ENCODE assay signal across 18 cellular contexts in genomic region chr7:115672024-115672423, GRCh38.
"Had no signal": no experiment of that assay in that cellular context is flagged by ENCODE, and none has a peak within 500 bp of the region (broad histone marks: within the 10 kb centered on the region; RNA-seq: fewer than 3 reads in every experiment).

No MANE protein-coding gene starts in this region.

- H3K9me3 Mint-ChIP-seq: activated naive CD8-positive, alpha-beta T cell treated with anti-CD3 and anti-CD28 coated beads for 36 hours; natural killer cell treated with Interleukin-12 subunit alpha and Interleukin-12 subunit beta and Interleukin-15 and Interleukin-18, amount 100 ng/mL, for 72 hours had no signal

- H3K36me3 ChIP-seq: right lobe of liver, upper lobe of right lung had no signal

- H3K36me3 Mint-ChIP-seq: activated naive CD8-positive, alpha-beta T cell treated with anti-CD3 and anti-CD28 coated beads for 36 hours; natural killer cell treated with Interleukin-12 subunit alpha and Interleukin-12 subunit beta and Interleukin-15 and Interleukin-18, amount 100 ng/mL, for 72 hours had no signal

- ATAC-seq: activated CD4-positive, CD25-positive, alpha-beta regulatory T cell treated with anti-CD3 and anti-CD28 coated beads, Interleukin-2, amount 50 U/mL, for 24 hours; foreskin keratinocyte; natural killer cell treated with Interleukin-12 subunit alpha and Interleukin-12 subunit beta and Interleukin-15 and Interleukin-18, amount 100 ng/mL, for 72 hours; psoas muscle; right lobe of liver; stimulated activated naive CD8-positive, alpha-beta T cell treated with anti-CD3 and anti-CD28 coated beads, Interleukin-15, Interleukin-2, amounts not matched to agents 100 U/mL and 50 U/mL, for 24 hours; upper lobe of right lung had no signal

- H3K4me1 ChIP-seq: foreskin keratinocyte, psoas muscle, upper lobe of right lung had no signal

- H3K27me3 ChIP-seq: foreskin keratinocyte, right lobe of liver, upper lobe of right lung had no signal

- H3K4me1 Mint-ChIP-seq: activated naive CD8-positive, alpha-beta T cell treated with anti-CD3 and anti-CD28 coated beads for 36 hours had no signal

- H3K27me3 Mint-ChIP-seq: activated naive CD8-positive, alpha-beta T cell treated with anti-CD3 and anti-CD28 coated beads for 36 hours had no signal

- H3K4me3 Mint-ChIP-seq: activated naive CD8-positive, alpha-beta T cell treated with anti-CD3 and anti-CD28 coated beads for 36 hours; natural killer cell treated with Interleukin-12 subunit alpha and Interleukin-12 subunit beta and Interleukin-15 and Interleukin-18, amount 100 ng/mL, for 72 hours had no signal

- H3K27ac Mint-ChIP-seq: activated naive CD8-positive, alpha-beta T cell treated with anti-CD3 and anti-CD28 coated beads for 36 hours; natural killer cell treated with Interleukin-12 subunit alpha and Interleukin-12 subunit beta and Interleukin-15 and Interleukin-18, amount 100 ng/mL, for 72 hours had no signal

- H3K27ac ChIP-seq: foreskin keratinocyte, psoas muscle, right lobe of liver, upper lobe of right lung had no signal

- DNase-seq: activated CD4-positive, alpha-beta T cell treated with anti-CD3 and anti-CD28 coated beads, Interleukin-2, amount 50 U/mL, for 4 hours; activated gamma-delta T cell treated with Interleukin-2 at 50 U/mL for 16 hours; activated naive CD8-positive, alpha-beta T cell treated with anti-CD3 and anti-CD28 coated beads for 36 hours; activated T-cell treated with anti-CD3 and anti-CD28 coated beads, Interleukin-2, amount 50 U/mL, for 48 hours; caudate nucleus; cortex of kidney; effector memory CD4-positive, alpha-beta T cell; foreskin keratinocyte; head of caudate nucleus; mammary epithelial cell; nucleus accumbens; psoas muscle; right lobe of liver; stimulated activated CD4-positive, alpha-beta T cell treated with anti-CD3 and anti-CD28 coated beads, Interleukin-2, amount 100 ng/mL, for 48 hours; stimulated activated naive CD8-positive, alpha-beta T cell treated with anti-CD3 and anti-CD28 coated beads, Interleukin-15, Interleukin-2, amounts not matched to agents 100 U/mL and 50 U/mL, for 24 hours; upper lobe of right lung had no signal

- H3K9me3 ChIP-seq: psoas muscle, right lobe of liver, upper lobe of right lung had no signal

- H3K4me3 ChIP-seq: psoas muscle, right lobe of liver, upper lobe of right lung had no signal
